1 cellular context compared by ENCODE assay signal in the genomic region with DNA sequence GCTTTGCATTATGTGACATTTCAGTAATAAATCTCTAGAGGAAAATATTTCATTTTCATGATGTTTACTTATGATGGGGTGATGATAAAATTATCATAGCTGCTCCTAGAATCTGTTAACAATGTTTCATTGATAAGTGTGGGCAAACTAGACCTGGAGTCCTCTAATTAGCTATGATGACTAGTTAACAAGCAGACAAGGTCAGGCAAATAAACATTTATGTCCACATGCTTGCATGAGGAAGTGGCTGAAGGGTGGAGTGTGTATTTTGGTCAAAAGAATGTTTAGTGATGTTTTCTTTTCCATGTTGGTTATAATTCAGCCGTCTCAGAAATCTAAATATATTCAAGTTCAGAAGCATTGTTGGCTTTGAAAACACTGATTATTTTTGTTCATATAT.
TF ChIP-seq lines count a peak whose summit lies in the region.

No MANE protein-coding gene starts in this region.

TF ChIP-seq in HepG2, 621 proteins besides CTCF, POLR2A, EP300 and RAD21:
- TF ChIP-seq THYN1 (CRISPR knock-in tag; IDR thresholded peaks at IDR 0.05; ENCODE audit: borderline replicate concordance, low read depth) (no peak), BRD4 (CRISPR knock-in tag; IDR thresholded peaks at IDR 0.05) (no peak), HDAC2 (CRISPR knock-in tag; IDR thresholded peaks at IDR 0.05) (no peak), THAP9 (CRISPR knock-in tag; IDR thresholded peaks at IDR 0.05; ENCODE audit: borderline replicate concordance) (no peak), SNAI1 (CRISPR knock-in tag; IDR thresholded peaks at IDR 0.05; ENCODE audit: borderline replicate concordance) (no peak), NCOA2 (CRISPR knock-in tag; IDR thresholded peaks at IDR 0.05) (peak; percentile 46), FOXA3 (CRISPR knock-in tag; IDR thresholded peaks at IDR 0.05) (peak; percentile 48; the same call in 1 of the 2 replicates), FOXP1 (IDR thresholded peaks at IDR 0.05) (no peak), FOXP1 (CRISPR knock-in tag; IDR thresholded peaks at IDR 0.05) (peak; percentile 71), SOX13 (IDR thresholded peaks at IDR 0.05) (no peak), SOX13 (CRISPR knock-in tag; conservative IDR thresholded peaks at IDR 0.05 in 1 of 2, IDR thresholded peaks at IDR 0.05 in 1 of 2) (peak in 1 of 2 experiments; percentile 20; a peak in 1 of 4 replicates), ZNF34 (CRISPR knock-in tag; IDR thresholded peaks at IDR 0.05; ENCODE audit: borderline replicate concordance) (no peak), MIXL1 (CRISPR knock-in tag; IDR thresholded peaks at IDR 0.05) (peak; percentile 57; the same call in 1 of the 2 replicates), ARID5B (CRISPR knock-in tag; IDR thresholded peaks at IDR 0.05) (peak; percentile 53; the same call in 1 of the 2 replicates), ELF3 (CRISPR knock-in tag; IDR thresholded peaks at IDR 0.05) (peak; percentile 69), HMG20A (CRISPR knock-in tag; IDR thresholded peaks at IDR 0.05; ENCODE audit: borderline replicate concordance) (peak; percentile 39; the same call in 1 of the 2 replicates), ZBTB39 (CRISPR knock-in tag; IDR thresholded peaks at IDR 0.05) (no peak), NFIB (CRISPR knock-in tag; IDR thresholded peaks at IDR 0.05; ENCODE audit: borderline replicate concordance) (no peak), TBX3 (IDR thresholded peaks at IDR 0.05; ENCODE audit: borderline replicate concordance) (peak; percentile 33; the same call in 1 of the 2 replicates), FOXA1 (IDR thresholded peaks at IDR 0.05) (no peak), FOXA1 (CRISPR knock-in tag; IDR thresholded peaks at IDR 0.05) (0 out of 2 replicates have a peak, but pooled peaks have one; percentile 28), MXI1 (IDR thresholded peaks at IDR 0.05; ENCODE audit: borderline replicate concordance, low read depth, low read length) (no peak), HOMEZ (CRISPR knock-in tag; IDR thresholded peaks at IDR 0.05; ENCODE audit: low read depth) (peak; percentile 69; the same call in 1 of the 2 replicates), RARA (CRISPR knock-in tag; IDR thresholded peaks at IDR 0.05) (peak; percentile 56; the same call in 1 of the 2 replicates), SMAD1 (CRISPR knock-in tag; IDR thresholded peaks at IDR 0.05; ENCODE audit: borderline replicate concordance, low read depth) (no peak), ZFAT (CRISPR knock-in tag; conservative IDR thresholded peaks at IDR 0.05) (no peak), ZNF552 (CRISPR knock-in tag; IDR thresholded peaks at IDR 0.05; ENCODE audit: borderline replicate concordance) (no peak), AHDC1 (CRISPR knock-in tag; IDR thresholded peaks at IDR 0.05; ENCODE audit: borderline replicate concordance) (peak; percentile 35; the same call in 1 of the 2 replicates), KDM1A (CRISPR knock-in tag; IDR thresholded peaks at IDR 0.05) (no peak), ZNF747 (CRISPR knock-in tag; IDR thresholded peaks at IDR 0.05; ENCODE audit: borderline replicate concordance) (no peak), MED1 (CRISPR knock-in tag; IDR thresholded peaks at IDR 0.05) (0 out of 2 replicates have a peak, but pooled peaks have one; percentile 26)
- TF ChIP-seq, protein P1, sequence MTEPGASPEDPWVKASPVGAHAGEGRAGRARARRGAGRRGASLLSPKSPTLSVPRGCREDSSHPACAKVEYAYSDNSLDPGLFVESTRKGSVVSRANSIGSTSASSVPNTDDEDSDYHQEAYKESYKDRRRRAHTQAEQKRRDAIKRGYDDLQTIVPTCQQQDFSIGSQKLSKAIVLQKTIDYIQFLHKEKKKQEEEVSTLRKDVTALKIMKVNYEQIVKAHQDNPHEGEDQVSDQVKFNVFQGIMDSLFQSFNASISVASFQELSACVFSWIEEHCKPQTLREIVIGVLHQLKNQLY (CRISPR knock-in tag; IDR thresholded peaks at IDR 0.05), result 0 out of 2 replicates have a peak, but pooled peaks have one; percentile 22
- TF ChIP-seq, protein P2, sequence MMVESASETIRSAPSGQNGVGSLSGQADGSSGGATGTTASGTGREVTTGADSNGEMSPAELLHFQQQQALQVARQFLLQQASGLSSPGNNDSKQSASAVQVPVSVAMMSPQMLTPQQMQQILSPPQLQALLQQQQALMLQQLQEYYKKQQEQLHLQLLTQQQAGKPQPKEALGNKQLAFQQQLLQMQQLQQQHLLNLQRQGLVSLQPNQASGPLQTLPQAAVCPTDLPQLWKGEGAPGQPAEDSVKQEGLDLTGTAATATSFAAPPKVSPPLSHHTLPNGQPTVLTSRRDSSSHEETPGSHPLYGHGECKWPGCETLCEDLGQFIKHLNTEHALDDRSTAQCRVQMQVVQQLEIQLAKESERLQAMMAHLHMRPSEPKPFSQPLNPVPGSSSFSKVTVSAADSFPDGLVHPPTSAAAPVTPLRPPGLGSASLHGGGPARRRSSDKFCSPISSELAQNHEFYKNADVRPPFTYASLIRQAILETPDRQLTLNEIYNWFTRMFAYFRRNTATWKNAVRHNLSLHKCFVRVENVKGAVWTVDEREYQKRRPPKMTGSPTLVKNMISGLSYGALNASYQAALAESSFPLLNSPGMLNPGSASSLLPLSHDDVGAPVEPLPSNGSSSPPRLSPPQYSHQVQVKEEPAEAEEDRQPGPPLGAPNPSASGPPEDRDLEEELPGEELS (CRISPR knock-in tag; IDR thresholded peaks at IDR 0.05), result peak; percentile 40; the same call in 1 of the 2 replicates
- TF ChIP-seq, protein P3, sequence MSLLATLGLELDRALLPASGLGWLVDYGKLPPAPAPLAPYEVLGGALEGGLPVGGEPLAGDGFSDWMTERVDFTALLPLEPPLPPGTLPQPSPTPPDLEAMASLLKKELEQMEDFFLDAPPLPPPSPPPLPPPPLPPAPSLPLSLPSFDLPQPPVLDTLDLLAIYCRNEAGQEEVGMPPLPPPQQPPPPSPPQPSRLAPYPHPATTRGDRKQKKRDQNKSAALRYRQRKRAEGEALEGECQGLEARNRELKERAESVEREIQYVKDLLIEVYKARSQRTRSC (CRISPR knock-in tag; IDR thresholded peaks at IDR 0.05; ENCODE audit: low read depth), result no peak
